8 cellular contexts compared by ENCODE assay signal in genomic region chr11:75022759-75023396, GRCh38. TPM values are rescaled to one million over a fixed set of nuclear protein-coding genes. Genes with fewer than 3 reads are reported as not detected.
DNase-seq lines count a peak whose midpoint lies in the region; ATAC-seq and TF ChIP-seq lines count a peak whose summit lies in the region.

No MANE protein-coding gene starts in this region.

- CTCF ChIA-PET in OCI-LY7 (lab: Charles Lee; ENCODE audit: unreplicated experiment) = interaction anchor here (0.6 to 2.6 kb wide), 6 partner anchors 11 to 182 kb away, joined by 3 to 14 read pairs (median 4); no protein-coding TSS in a partner anchor

- DNase-seq in AG10803 (ENCODE audit: low read depth) (peak; percentile 84), GM19238 (ENCODE audit: insufficient read length, low spot score) (peak; percentile 77), HuH-7 (ENCODE audit: low spot score) (peak; percentile 78), OCI-LY7 (ENCODE audit: low spot score) (peak; percentile 80), activated T-cell treated with anti-CD3 and anti-CD28 coated beads for 24 hours (ENCODE audit: low read depth) (peak; percentile 71), esophagus muscularis mucosa (ENCODE audit: extremely low spot score) (no peak)
- DNase-seq in naive thymus-derived CD8-positive, alpha-beta T cell = peak; percentile 53 to 82 (median 67)
- peak; percentile 13 to 53 for DNase-seq in stimulated activated CD8-positive, alpha-beta memory T cell treated with anti-CD3 and anti-CD28 coated beads, Interleukin-7, amount 100 ng/mL, for 48 hours (ENCODE audit: extremely low read depth in 1 of 2, low read depth in 1 of 2)

- H3K4me2 ChIP-seq in OCI-LY7 (ENCODE audit: low read length) = no peak overlapping the region

- no peak overlapping the region for H3K4me3 ChIP-seq in AG10803 (ENCODE audit: low read length)
- H3K4me3 ChIP-seq in OCI-LY7 (ENCODE audit: low read depth, low read length, poor library complexity, severe bottlenecking) = no peak overlapping the region
- no peak overlapping the region for H3K4me3 ChIP-seq in esophagus muscularis mucosa

- peaks cover 2 to 6% (median 5%) of the 10 kb centered on the region in 3 donors for H3K36me3 Mint-ChIP-seq in naive thymus-derived CD8-positive, alpha-beta T cell

- H3K9me2 ChIP-seq in OCI-LY7 (ENCODE audit: insufficient read depth, low read length) = no peaks in the 10 kb centered on the region

- no peaks in the 10 kb centered on the region for H3K27me3 ChIP-seq in esophagus muscularis mucosa

- no TSS peak for BruUV-seq in OCI-LY7 (replicated peaks; lab: Mats Ljungman, UMichigan)

- H3K4me1 ChIP-seq in OCI-LY7 (ENCODE audit: insufficient read depth, low read length, poor library complexity, severe bottlenecking) (no peaks in the 10 kb centered on the region), esophagus muscularis mucosa (peaks cover 0 to 7% (median 4%) of the 10 kb centered on the region in 4 donors)

- no peaks in the 10 kb centered on the region for H4K20me1 ChIP-seq in OCI-LY7 (ENCODE audit: insufficient read depth, low read length)

- H3K9me3 ChIP-seq in OCI-LY7 (ENCODE audit: low read length) = peaks cover 6% of the 10 kb centered on the region; the same call in 1 of the 2 replicates
- H3K9me3 ChIP-seq in esophagus muscularis mucosa = no peaks in the 10 kb centered on the region

- no peak for TF ChIP-seq POLR2A in esophagus muscularis mucosa (IDR thresholded peaks at IDR 0.05; ENCODE audit: low read depth)

- H3K27ac ChIP-seq in OCI-LY7 (ENCODE audit: low read depth, low read length, poor library complexity, severe bottlenecking) = no peak overlapping the region
- H3K27ac ChIP-seq in esophagus muscularis mucosa (replicated peaks in 1 of 4) = no peak overlapping the region

- H2AFZ ChIP-seq in OCI-LY7 (ENCODE audit: low read length) = no peak overlapping the region

- no peaks in the 10 kb centered on the region for H3K4me1 Mint-ChIP-seq in naive thymus-derived CD8-positive, alpha-beta T cell

- ATAC-seq in naive thymus-derived CD8-positive, alpha-beta T cell = peak; percentile 77 to 89

- 68% methylated on average over 4 of the region's 5 CpGs for WGBS in esophagus muscularis mucosa

- TF ChIP-seq EP300 in esophagus muscularis mucosa (IDR thresholded peaks at IDR 0.05) = no peak

- TF ChIP-seq CTCF in AG10803 (conservative IDR thresholded peaks at IDR 0.05; ENCODE audit: low read length) (peak; percentile 99), OCI-LY7 (conservative IDR thresholded peaks at IDR 0.05; ENCODE audit: low read length) (peak; percentile 98), esophagus muscularis mucosa (IDR thresholded peaks at IDR 0.05) (peak; percentile 87 to 99 (median 91))

- POLR2A ChIA-PET in OCI-LY7 (lab: Charles Lee) = interaction anchor here (1.4 kb wide), 1 partner anchor 93 kb away, joined by 3 read pairs; no protein-coding TSS in a partner anchor
- POLR2A ChIA-PET in naive thymus-derived CD8-positive, alpha-beta T cell (lab: Charles Lee) = interaction anchor here (0.9 kb wide), 1 partner anchor 226 kb away, joined by 4 read pairs; no protein-coding TSS in a partner anchor

- no peaks in the 10 kb centered on the region for H3K79me2 ChIP-seq in OCI-LY7 (ENCODE audit: insufficient read depth, low read depth, low read length)

- H3K9me3 Mint-ChIP-seq in naive thymus-derived CD8-positive, alpha-beta T cell = peaks cover 0 to 11% (median 4%) of the 10 kb centered on the region in 9 donors

- no peak overlapping the region for H3K27ac Mint-ChIP-seq in naive thymus-derived CD8-positive, alpha-beta T cell

- intact Hi-C loops in OCI-LY7 (cut with micrococcal nuclease; ENCODE audit: unreplicated experiment) = loop anchor here (1.0 to 2.0 kb wide), 5 partner anchors 51 to 225 kb away; no protein-coding TSS in a partner anchor
- intact Hi-C loops in esophagus muscularis mucosa (cut with DNase I) = loop anchor here (2.0 kb wide), 1 partner anchor 226 kb away; no protein-coding TSS in a partner anchor

- no peak overlapping the region for H3K4me3 Mint-ChIP-seq in naive thymus-derived CD8-positive, alpha-beta T cell

- H3K36me3 ChIP-seq in OCI-LY7 (ENCODE audit: insufficient read depth, low read length) (no peaks in the 10 kb centered on the region), esophagus muscularis mucosa (no peaks in the 10 kb centered on the region)

- no peaks in the 10 kb centered on the region for H3K27me3 Mint-ChIP-seq in naive thymus-derived CD8-positive, alpha-beta T cell

RNA-seq across cellular contexts. Expression of gene NEU3, which starts 34.1 kb away (rescaled TPM):
- 49.4 and 56.3 TPM in 2 replicates for total RNA-seq in OCI-LY7 (2014; rRNA removed; shearing (Covaris generic))
- 42.6 and 44.8 TPM in 2 replicates for total RNA-seq in OCI-LY7 (2022)
- total RNA-seq in esophagus muscularis mucosa = 1 to 10 TPM; 2.9 to 6.7 (median 5.7) TPM
- 10 to 100 TPM; 15.1 to 16.6 TPM for total RNA-seq in naive thymus-derived CD8-positive, alpha-beta T cell
- 1 to 10 TPM; 1.5 to 2.2 (median 1.8) TPM for polyA plus RNA-seq in naive thymus-derived CD8-positive, alpha-beta T cell
